In the genomic region with DNA sequence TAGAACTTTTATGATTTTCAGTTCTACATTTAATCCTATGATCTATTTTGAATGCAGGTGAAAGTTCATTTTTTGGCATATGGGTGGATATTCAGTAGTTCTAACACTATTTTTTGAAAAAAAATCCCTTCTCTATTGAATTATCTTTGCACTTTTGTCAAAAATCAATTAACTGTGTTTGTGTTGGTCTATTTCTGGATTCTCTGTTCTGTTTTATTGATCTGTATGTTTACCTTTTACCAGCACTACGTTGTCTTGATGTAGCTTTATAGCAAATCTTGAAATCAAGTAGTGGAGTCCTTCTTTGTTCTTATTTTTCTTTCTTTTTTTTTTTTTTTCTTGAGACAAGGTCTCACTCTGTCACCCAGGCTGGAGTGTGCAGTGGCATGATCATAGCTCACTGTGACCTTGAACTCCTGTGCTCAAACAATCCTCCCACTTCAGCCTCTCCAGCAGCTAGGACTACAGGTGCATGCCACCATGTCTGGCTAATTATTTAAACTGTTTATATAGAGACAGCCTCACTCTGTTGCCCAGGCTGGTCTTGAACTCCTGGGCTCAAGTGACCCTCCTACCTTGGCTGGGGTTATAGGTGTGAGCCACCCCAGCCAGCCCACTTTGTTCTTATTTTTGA, we compare ENCODE assay signal across 1 cellular context.
TF ChIP-seq lines count a peak whose summit lies in the region.

No MANE protein-coding gene starts in this region.

TF ChIP-seq in HepG2, 621 proteins besides CTCF, POLR2A, EP300 and RAD21 (continued from another document):
- peak; percentile 42 for TF ChIP-seq FOSL2 (CRISPR knock-in tag; IDR thresholded peaks at IDR 0.05)
- TF ChIP-seq, protein P1, sequence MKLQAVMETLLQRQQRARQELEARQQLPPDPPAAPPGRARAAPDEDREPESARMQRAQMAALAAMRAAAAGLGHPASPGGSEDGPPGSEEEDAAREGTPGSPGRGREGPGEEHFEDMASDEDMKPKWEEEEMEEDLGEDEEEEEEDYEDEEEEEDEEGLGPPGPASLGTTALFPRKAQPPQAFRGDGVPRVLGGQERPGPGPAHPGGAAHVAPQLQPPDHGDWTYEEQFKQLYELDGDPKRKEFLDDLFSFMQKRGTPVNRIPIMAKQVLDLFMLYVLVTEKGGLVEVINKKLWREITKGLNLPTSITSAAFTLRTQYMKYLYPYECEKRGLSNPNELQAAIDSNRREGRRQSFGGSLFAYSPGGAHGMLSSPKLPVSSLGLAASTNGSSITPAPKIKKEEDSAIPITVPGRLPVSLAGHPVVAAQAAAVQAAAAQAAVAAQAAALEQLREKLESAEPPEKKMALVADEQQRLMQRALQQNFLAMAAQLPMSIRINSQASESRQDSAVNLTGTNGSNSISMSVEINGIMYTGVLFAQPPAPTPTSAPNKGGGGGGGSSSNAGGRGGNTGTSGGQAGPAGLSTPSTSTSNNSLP (IDR thresholded peaks at IDR 0.05; ENCODE audit: low read depth, low read length) = 0 out of 2 replicates have a peak, but pooled peaks have one; percentile 31
- no peak for TF ChIP-seq GZF1 (CRISPR knock-in tag; IDR thresholded peaks at IDR 0.05)
- no peak for TF ChIP-seq ZNF333 (CRISPR knock-in tag; IDR thresholded peaks at IDR 0.05; ENCODE audit: borderline replicate concordance)
- peak; percentile 82 for TF ChIP-seq RCOR2 (CRISPR knock-in tag; IDR thresholded peaks at IDR 0.05)
- TF ChIP-seq HMG20A (CRISPR knock-in tag; IDR thresholded peaks at IDR 0.05; ENCODE audit: borderline replicate concordance) = peak; percentile 22; the same call in 1 of the 2 replicates
- no peak for TF ChIP-seq GABPA (IDR thresholded peaks at IDR 0.05; ENCODE audit: low read depth, low read length)
- TF ChIP-seq GABPA (CRISPR knock-in tag; IDR thresholded peaks at IDR 0.05; ENCODE audit: low read depth) = no peak
- peak; percentile 51; the same call in 1 of the 2 replicates for TF ChIP-seq HOXA3 (CRISPR knock-in tag; IDR thresholded peaks at IDR 0.05)
TF ChIP-seq in HepG2: peak in this region for 63.
